In genomic region chr7:131109011-131109756, GRCh38 we compare ENCODE assay signal across 8 cellular contexts.
DNase-seq lines count a peak whose midpoint lies in the region; ATAC-seq and TF ChIP-seq lines count a peak whose summit lies in the region.

No MANE protein-coding gene starts in this region.

- H3K4me3 Mint-ChIP-seq in activated naive CD8-positive, alpha-beta T cell treated with anti-CD3 and anti-CD28 coated beads for 36 hours, result peak overlapping the region; percentile 99
- H3K4me3 Mint-ChIP-seq in immature natural killer cell, result peak overlapping the region; percentile 92 to 99 (median 96)

- peak overlapping the region; percentile 24 for H3K4me3 ChIP-seq in cardiac muscle cell

- DNase-seq in cardiac muscle cell (ENCODE audit: low read depth in 1 of 2, low spot score in 1 of 2) (peak in 1 of 2 donors; percentile 50), Right ventricle myocardium superior (no peak), immature natural killer cell (no peak), superior temporal gyrus (ENCODE audit: extremely low spot score) (peak; percentile 72)
- no peak for DNase-seq in activated naive CD8-positive, alpha-beta T cell treated with anti-CD3 and anti-CD28 coated beads for 36 hours
- DNase-seq in activated CD4-positive, alpha-beta T cell treated with anti-CD3 and anti-CD28 coated beads for 4 hours, result no peak

- ATAC-seq in Right ventricle myocardium superior (ENCODE audit: poor library complexity), result no peak
- no peak for ATAC-seq in HG03354 (IDR thresholded peaks at IDR 0.05; ENCODE audit: poor library complexity, severe bottlenecking, unreplicated experiment)
- ATAC-seq in HG02571 (IDR thresholded peaks at IDR 0.05; ENCODE audit: unreplicated experiment), result no peak

- H3K4me1 Mint-ChIP-seq in activated naive CD8-positive, alpha-beta T cell treated with anti-CD3 and anti-CD28 coated beads for 36 hours, result peaks cover 52% of the 10 kb centered on the region
- peaks cover 48 to 49% of the 10 kb centered on the region in 2 donors for H3K4me1 Mint-ChIP-seq in immature natural killer cell

- H3K27ac ChIP-seq in cardiac muscle cell, result no peak overlapping the region

- TF ChIP-seq CTCF in cardiac muscle cell (IDR thresholded peaks at IDR 0.05; ENCODE audit: low read depth, low read length), result no peak

- H3K36me3 ChIP-seq in cardiac muscle cell, result no peaks in the 10 kb centered on the region

- peaks cover 1% of the 10 kb centered on the region for H3K9me3 Mint-ChIP-seq in activated naive CD8-positive, alpha-beta T cell treated with anti-CD3 and anti-CD28 coated beads for 36 hours
- H3K9me3 Mint-ChIP-seq in immature natural killer cell, result no peaks in the 10 kb centered on the region

- intact Hi-C loops in Right ventricle myocardium superior (cut with DNase I), result loop anchor here (5.0 kb wide), 1 partner anchor 37 kb away; no protein-coding TSS in a partner anchor

- peaks cover 63% of the 10 kb centered on the region for H3K27me3 ChIP-seq in cardiac muscle cell

- H3K27me3 Mint-ChIP-seq in activated naive CD8-positive, alpha-beta T cell treated with anti-CD3 and anti-CD28 coated beads for 36 hours, result peaks cover 2% of the 10 kb centered on the region
- peaks cover 51 to 61% (median 60%) of the 10 kb centered on the region in 3 donors for H3K27me3 Mint-ChIP-seq in immature natural killer cell (ENCODE audit: low read depth in 3 of 3)

- H3K9me3 ChIP-seq in cardiac muscle cell (ENCODE audit: low read depth), result no peaks in the 10 kb centered on the region

- no peaks in the 10 kb centered on the region for H3K4me1 ChIP-seq in cardiac muscle cell (ENCODE audit: low read depth)

- H3K27ac Mint-ChIP-seq in activated naive CD8-positive, alpha-beta T cell treated with anti-CD3 and anti-CD28 coated beads for 36 hours, result peak overlapping the region; percentile 99
- H3K27ac Mint-ChIP-seq in immature natural killer cell, result peak overlapping the region; percentile 99 to 100 (median 100)

- H3K36me3 Mint-ChIP-seq in activated naive CD8-positive, alpha-beta T cell treated with anti-CD3 and anti-CD28 coated beads for 36 hours, result peaks cover 9% of the 10 kb centered on the region
- peaks cover 0 to 8% (median 0%) of the 10 kb centered on the region in 3 donors for H3K36me3 Mint-ChIP-seq in immature natural killer cell
